ENCODE assay signal across 9 cellular contexts in the genomic region with DNA sequence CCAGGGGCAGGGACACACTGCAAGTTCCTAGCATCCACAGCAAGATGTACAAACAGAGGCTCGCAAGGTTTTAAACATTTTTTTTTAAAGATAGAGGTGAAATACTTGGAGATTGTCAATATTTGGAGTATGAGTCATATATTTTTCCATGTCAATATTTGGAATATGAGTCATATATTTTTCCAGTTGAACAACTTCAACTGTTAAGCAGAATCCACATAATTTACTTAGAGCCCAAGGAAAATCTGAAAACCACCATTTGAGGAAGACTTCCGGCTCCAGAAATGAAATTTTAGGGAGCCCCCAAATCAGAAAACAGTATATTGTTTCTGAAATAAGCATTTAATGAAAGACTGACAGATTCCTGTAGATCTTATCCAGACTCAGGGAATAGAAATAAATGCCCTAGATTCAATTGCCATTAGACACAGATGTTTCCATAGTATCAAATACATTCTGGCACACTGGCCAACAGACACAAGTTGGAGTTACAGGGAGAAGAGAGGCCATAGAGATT. TPM values are rescaled to one million over a fixed set of nuclear protein-coding genes. Genes with fewer than 3 reads are reported as not detected.
DNase-seq lines count a peak whose midpoint lies in the region; ATAC-seq lines count a peak whose summit lies in the region.
"Had no signal": no experiment of that assay in that cellular context is flagged by ENCODE, and none has a peak within 500 bp of the region (broad histone marks: within the 10 kb centered on the region; RNA-seq: fewer than 3 reads in every experiment).

No MANE protein-coding gene starts in this region.

- no peaks in the 10 kb centered on the region for H3K27me3 ChIP-seq in adipocyte (replicated peaks; ENCODE audit: control insufficient read depth, insufficient read depth, low read length)

- H3K9me3 Mint-ChIP-seq in activated CD4-positive, alpha-beta T cell treated with anti-CD3 and anti-CD28 coated beads, Interleukin-2, amount 10 ng/mL, durations not matched to agents 24 days and 14 days, result no peaks in the 10 kb centered on the region
- H3K9me3 Mint-ChIP-seq: CD4-positive, alpha-beta memory T cell had no signal

- H3K9me3 ChIP-seq in adipocyte (ENCODE audit: control insufficient read depth, low read length), result no peaks in the 10 kb centered on the region

- no peak overlapping the region for H3K4me3 Mint-ChIP-seq in activated CD4-positive, alpha-beta T cell treated with anti-CD3 and anti-CD28 coated beads, Interleukin-2, amount 10 ng/mL, durations not matched to agents 24 days and 14 days
- H3K4me3 Mint-ChIP-seq: CD4-positive, alpha-beta memory T cell had no signal

- in situ Hi-C loops in ACHN (cut with HindIII; ENCODE audit: low pct_ligation_motif_present, low pct_unique_long_range_greater_than_20kb, low sequenced_read_pairs), result no loop called here

- no peak overlapping the region for H3K4me3 ChIP-seq in adipocyte (ENCODE audit: low read length)

- no peak overlapping the region for H3K27ac Mint-ChIP-seq in activated CD4-positive, alpha-beta T cell treated with anti-CD3 and anti-CD28 coated beads, Interleukin-2, amount 10 ng/mL, durations not matched to agents 24 days and 14 days
- H3K27ac Mint-ChIP-seq: CD4-positive, alpha-beta memory T cell had no signal

- no peak for ATAC-seq in HG02759 (IDR thresholded peaks at IDR 0.05; ENCODE audit: unreplicated experiment)

- intact Hi-C loops in activated CD4-positive, alpha-beta T cell treated with anti-CD3 and anti-CD28 coated beads, Interleukin-2, amount 10 ng/mL, durations not matched to agents 24 days and 14 days (cut with micrococcal nuclease), result loop anchor here (1.0 kb wide), 2 partner anchors 17 to 220 kb away; no protein-coding TSS in a partner anchor

- H3K9ac ChIP-seq in adipocyte (ENCODE audit: low read length), result peak overlapping the region; percentile 76

- H3K36me3 Mint-ChIP-seq in activated CD4-positive, alpha-beta T cell treated with anti-CD3 and anti-CD28 coated beads, Interleukin-2, amount 10 ng/mL, durations not matched to agents 24 days and 14 days (ENCODE audit: low read depth), result no peaks in the 10 kb centered on the region
- H3K36me3 Mint-ChIP-seq: CD4-positive, alpha-beta memory T cell had no signal

- DNase-seq in ACHN (peak; percentile 47), HS-5 (ENCODE audit: low read depth) (peak; percentile 74), adipocyte (ENCODE audit: low read depth) (peak; percentile 75), kidney glomerular epithelial cell (lab: John Stamatoyannopoulos, UW) (peak; percentile 80), NCI-H2227 treated with DMSO at 0.1 percent for 48 hours (lab: John Stamatoyannopoulos, UW) (no peak), KG1 (lab: John Stamatoyannopoulos, UW) (no peak)
- no peak for DNase-seq in activated CD4-positive, alpha-beta T cell treated with anti-CD3 and anti-CD28 coated beads, Interleukin-2, amount 10 ng/mL, durations not matched to agents 24 days and 14 days

- H3K36me3 ChIP-seq in adipocyte (ENCODE audit: control insufficient read depth, insufficient read depth, low read length, severe bottlenecking), result no peaks in the 10 kb centered on the region

- H3K4me1 Mint-ChIP-seq in activated CD4-positive, alpha-beta T cell treated with anti-CD3 and anti-CD28 coated beads, Interleukin-2, amount 10 ng/mL, durations not matched to agents 24 days and 14 days, result peaks cover 12% of the 10 kb centered on the region

- H3K4me1 ChIP-seq in adipocyte (ENCODE audit: control insufficient read depth, insufficient read depth, low read length), result peaks cover 47% of the 10 kb centered on the region

- peaks cover 6% of the 10 kb centered on the region for H3K27me3 Mint-ChIP-seq in activated CD4-positive, alpha-beta T cell treated with anti-CD3 and anti-CD28 coated beads, Interleukin-2, amount 10 ng/mL, durations not matched to agents 24 days and 14 days
- H3K27me3 Mint-ChIP-seq: CD4-positive, alpha-beta memory T cell had no signal

RNA-seq across cellular contexts. Expression of gene FAM184A, which starts 51.6 kb away (rescaled TPM):
- total RNA-seq in activated CD4-positive, alpha-beta T cell treated with anti-CD3 and anti-CD28 coated beads, Interleukin-2, amount 10 ng/mL, durations not matched to agents 24 days and 14 days, result 7.5 and 9.0 TPM in 2 replicates

Comparison
In these comparisons a context has a peak if more than half of its experiments do, and no peak if none do; other contexts are left out.
1. DNase-seq: peak in ACHN (single experiment), HS-5 (single experiment), adipocyte (single experiment) and kidney glomerular epithelial cell (single experiment); none in NCI-H2227 treated with DMSO at 0.1 percent for 48 hours (single experiment), KG1 (single experiment) and activated CD4-positive, alpha-beta T cell treated with anti-CD3 and anti-CD28 coated beads, Interleukin-2, amount 10 ng/mL, durations not matched to agents 24 days and 14 days (single experiment).